In genomic region chr11:119641991-119642745, GRCh38 we compare ENCODE assay signal across 9 cellular contexts.
DNase-seq lines count a peak whose midpoint lies in the region; ATAC-seq and TF ChIP-seq lines count a peak whose summit lies in the region.
"Had no signal": no experiment of that assay in that cellular context is flagged by ENCODE, and none has a peak within 500 bp of the region (broad histone marks: within the 10 kb centered on the region; RNA-seq: fewer than 3 reads in every experiment).

No MANE protein-coding gene starts in this region.

- H3K4me1 Mint-ChIP-seq in activated CD8-positive, alpha-beta memory T cell treated with anti-CD3 and anti-CD28 coated beads, Interleukin-2, amount 10 ng/mL, durations not matched to agents 7 days and 5 days, result no peaks in the 10 kb centered on the region
- H3K4me1 Mint-ChIP-seq: activated B cell treated with CpG ODN at 0.5 μM for 24 hours had no signal

- H3K79me2 ChIP-seq in SK-N-SH (ENCODE audit: insufficient read depth), result no peaks in the 10 kb centered on the region
- H3K79me2 ChIP-seq in hepatocyte, result no peaks in the 10 kb centered on the region

- TF ChIP-seq CTCF in SK-N-SH (IDR thresholded peaks at IDR 0.05), result peak; percentile 52
- TF ChIP-seq CTCF in hepatocyte (IDR thresholded peaks at IDR 0.05; ENCODE audit: poor library complexity), result peak; percentile 35

- H2AFZ ChIP-seq in SK-N-SH (ENCODE audit: low read depth) (no peak overlapping the region), hepatocyte (no peak overlapping the region)

- no peak overlapping the region for H3K4me3 ChIP-seq in SK-N-SH (ENCODE audit: low read depth in 2 of 2, low read length in 1 of 2)
- H3K4me3 ChIP-seq in hepatocyte, result no peak overlapping the region

- H3K27me3 ChIP-seq in SK-N-SH (ENCODE audit: insufficient read depth) (no peaks in the 10 kb centered on the region), hepatocyte (no peaks in the 10 kb centered on the region)

- H3F3A ChIP-seq in SK-N-SH (replicated peaks; ENCODE audit: insufficient read depth), result no peaks in the 10 kb centered on the region

- H3K9me3 ChIP-seq in SK-N-SH (no peaks in the 10 kb centered on the region), hepatocyte (ENCODE audit: low read depth) (no peaks in the 10 kb centered on the region)

- no peak overlapping the region for H3K27ac Mint-ChIP-seq in activated CD8-positive, alpha-beta memory T cell treated with anti-CD3 and anti-CD28 coated beads, Interleukin-2, amount 10 ng/mL, durations not matched to agents 7 days and 5 days
- H3K27ac Mint-ChIP-seq: activated B cell treated with CpG ODN at 0.5 μM for 24 hours had no signal

- no peaks in the 10 kb centered on the region for H3K36me3 Mint-ChIP-seq in activated CD8-positive, alpha-beta memory T cell treated with anti-CD3 and anti-CD28 coated beads, Interleukin-2, amount 10 ng/mL, durations not matched to agents 7 days and 5 days

- CTCF ChIA-PET in SK-N-SH (lab: Yijun Ruan, JAX), result interaction anchor here (0.6 to 2.1 kb wide), 13 partner anchors 10 to 466 kb away, joined by 3 to 8 read pairs (median 3); no protein-coding TSS in a partner anchor
- CTCF ChIA-PET in activated CD8-positive, alpha-beta memory T cell treated with anti-CD3 and anti-CD28 coated beads, Interleukin-2, amount 10 ng/mL, durations not matched to agents 7 days and 5 days (lab: Charles Lee), result interaction anchor here (0.6 to 4.6 kb wide), 16 partner anchors 10 to 466 kb away, joined by 3 to 29 read pairs (median 4); partner anchors contain the start of gene NECTIN1

- ATAC-seq in GM19455 (IDR thresholded peaks at IDR 0.05; ENCODE audit: unreplicated experiment) (no peak), HG03520 (IDR thresholded peaks at IDR 0.05; ENCODE audit: unreplicated experiment) (no peak)
- no peak for ATAC-seq in activated CD8-positive, alpha-beta memory T cell treated with anti-CD3 and anti-CD28 coated beads, Interleukin-2, amount 10 ng/mL, durations not matched to agents 7 days and 5 days

- DNase-seq in DMS 273 (lab: John Stamatoyannopoulos, UW; ENCODE audit: unreplicated experiment), result peak; percentile 63
- DNase-seq in DMS 273 treated with DMSO at 0.1 percent for 48 hours (lab: John Stamatoyannopoulos, UW), result no peak
- DNase-seq in HPDE6-E6E7 (ENCODE audit: extremely low spot score), result peak; percentile 56
- peak; percentile 50 for DNase-seq in SK-N-SH
- DNase-seq in hepatocyte (ENCODE audit: low spot score), result no peak
- no peak for DNase-seq in activated CD8-positive, alpha-beta memory T cell treated with anti-CD3 and anti-CD28 coated beads, Interleukin-2, amount 10 ng/mL, durations not matched to agents 7 days and 5 days
- DNase-seq: activated B cell treated with CpG ODN at 0.5 μM for 24 hours had no signal

- TF ChIP-seq RAD21 in SK-N-SH (IDR thresholded peaks at IDR 0.05; ENCODE audit: low read length), result peak; percentile 41

- no peak overlapping the region for H3K4me2 ChIP-seq in SK-N-SH
- no peak overlapping the region for H3K4me2 ChIP-seq in hepatocyte

- WGBS in SK-N-SH (ENCODE audit: low lambda C conversion rate), result 71% methylated on average over 9 of the region's 12 CpGs
- WGBS in hepatocyte (ENCODE audit: low lambda C conversion rate, missing lambda C conversion rate), result 68% methylated on average over 11 of the region's 12 CpGs

- no peaks in the 10 kb centered on the region for H3K27me3 Mint-ChIP-seq in activated CD8-positive, alpha-beta memory T cell treated with anti-CD3 and anti-CD28 coated beads, Interleukin-2, amount 10 ng/mL, durations not matched to agents 7 days and 5 days

- no peak overlapping the region for H3K9ac ChIP-seq in SK-N-SH

- no peaks in the 10 kb centered on the region for H4K20me1 ChIP-seq in SK-N-SH (ENCODE audit: insufficient read depth)
- no peaks in the 10 kb centered on the region for H4K20me1 ChIP-seq in hepatocyte (ENCODE audit: insufficient read depth, poor library complexity, severe bottlenecking)

- no peaks in the 10 kb centered on the region for H3K9me3 Mint-ChIP-seq in activated CD8-positive, alpha-beta memory T cell treated with anti-CD3 and anti-CD28 coated beads, Interleukin-2, amount 10 ng/mL, durations not matched to agents 7 days and 5 days (ENCODE audit: low read depth)
- H3K9me3 Mint-ChIP-seq: activated B cell treated with CpG ODN at 0.5 μM for 24 hours had no signal

- H3K9me2 ChIP-seq in SK-N-SH (no peaks in the 10 kb centered on the region), hepatocyte (replicated peaks; ENCODE audit: insufficient read depth) (no peaks in the 10 kb centered on the region)

- POLR2A ChIA-PET in SK-N-SH (lab: Yijun Ruan, JAX), result no interaction called here

- TF ChIP-seq EP300 in SK-N-SH (IDR thresholded peaks at IDR 0.05; ENCODE audit: borderline replicate concordance in 1 of 2, low read depth in 1 of 2, low read length in 1 of 2), result no peak

- H3K4me1 ChIP-seq in SK-N-SH (ENCODE audit: control insufficient read depth in 1 of 2, insufficient read depth in 2 of 2, low read depth in 1 of 2, low read length in 1 of 2) (peaks cover 0 to 25% of the 10 kb centered on the region in 2 experiments; a peak in 1 of 4 replicates), hepatocyte (ENCODE audit: insufficient read depth) (no peaks in the 10 kb centered on the region)

- H3K4me3 Mint-ChIP-seq in activated CD8-positive, alpha-beta memory T cell treated with anti-CD3 and anti-CD28 coated beads, Interleukin-2, amount 10 ng/mL, durations not matched to agents 7 days and 5 days, result no peak overlapping the region
- H3K4me3 Mint-ChIP-seq: activated B cell treated with CpG ODN at 0.5 μM for 24 hours had no signal

- no peak overlapping the region for H3K27ac ChIP-seq in SK-N-SH (ENCODE audit: low read depth in 2 of 2, low read length in 1 of 2)
- no peak overlapping the region for H3K27ac ChIP-seq in hepatocyte

- H3K36me3 ChIP-seq in SK-N-SH (replicated peaks in 1 of 2; ENCODE audit: control insufficient read depth in 1 of 2, insufficient read depth in 2 of 2, low read length in 1 of 2), result no peaks in the 10 kb centered on the region
- no peaks in the 10 kb centered on the region for H3K36me3 ChIP-seq in hepatocyte (replicated peaks; ENCODE audit: insufficient read depth, low read depth)

TF ChIP-seq in SK-N-SH, 30 proteins besides CTCF, POLR2A, EP300 and RAD21:
- no peak for TF ChIP-seq RFX5 (IDR thresholded peaks at IDR 0.05; ENCODE audit: low read length)
- TF ChIP-seq MXI1 (IDR thresholded peaks at IDR 0.05; ENCODE audit: low read depth, low read length), result no peak
- no peak for TF ChIP-seq RCOR1 (IDR thresholded peaks at IDR 0.05; ENCODE audit: low read length)
- TF ChIP-seq FOSL2 (IDR thresholded peaks at IDR 0.05; ENCODE audit: borderline replicate concordance, low read depth), result no peak
- TF ChIP-seq ELF1 (IDR thresholded peaks at IDR 0.05), result no peak
- TF ChIP-seq TEAD4 (IDR thresholded peaks at IDR 0.05; ENCODE audit: borderline replicate concordance, insufficient read depth), result no peak
- no peak for TF ChIP-seq TAF1 (IDR thresholded peaks at IDR 0.05; ENCODE audit: borderline replicate concordance, low read depth, low read length)
- TF ChIP-seq SIN3A (IDR thresholded peaks at IDR 0.05; ENCODE audit: borderline replicate concordance, low read depth, low read length), result no peak
- no peak for TF ChIP-seq CHD2 (IDR thresholded peaks at IDR 0.05; ENCODE audit: low read length, partially characterized antibody)
- no peak for TF ChIP-seq USF1 (IDR thresholded peaks at IDR 0.05; ENCODE audit: borderline replicate concordance, low read depth)
- no peak for TF ChIP-seq EZH2phosphoT487 (IDR thresholded peaks at IDR 0.05; ENCODE audit: borderline replicate concordance, low read depth)
- no peak for TF ChIP-seq ZBTB33 (IDR thresholded peaks at IDR 0.05; ENCODE audit: borderline replicate concordance, low read depth)
- no peak for TF ChIP-seq MEF2A (IDR thresholded peaks at IDR 0.05; ENCODE audit: borderline replicate concordance, low read depth)

Comparison
In these comparisons a context has a peak if more than half of its experiments do, and no peak if none do; other contexts are left out.
1. DNase-seq: peak in DMS 273 (single experiment), HPDE6-E6E7 (single experiment) and SK-N-SH (single experiment); none in DMS 273 treated with DMSO at 0.1 percent for 48 hours (single experiment), hepatocyte (single experiment) and activated CD8-positive, alpha-beta memory T cell treated with anti-CD3 and anti-CD28 coated beads, Interleukin-2, amount 10 ng/mL, durations not matched to agents 7 days and 5 days (single experiment).